8 cellular contexts compared by ENCODE assay signal in the genomic region with DNA sequence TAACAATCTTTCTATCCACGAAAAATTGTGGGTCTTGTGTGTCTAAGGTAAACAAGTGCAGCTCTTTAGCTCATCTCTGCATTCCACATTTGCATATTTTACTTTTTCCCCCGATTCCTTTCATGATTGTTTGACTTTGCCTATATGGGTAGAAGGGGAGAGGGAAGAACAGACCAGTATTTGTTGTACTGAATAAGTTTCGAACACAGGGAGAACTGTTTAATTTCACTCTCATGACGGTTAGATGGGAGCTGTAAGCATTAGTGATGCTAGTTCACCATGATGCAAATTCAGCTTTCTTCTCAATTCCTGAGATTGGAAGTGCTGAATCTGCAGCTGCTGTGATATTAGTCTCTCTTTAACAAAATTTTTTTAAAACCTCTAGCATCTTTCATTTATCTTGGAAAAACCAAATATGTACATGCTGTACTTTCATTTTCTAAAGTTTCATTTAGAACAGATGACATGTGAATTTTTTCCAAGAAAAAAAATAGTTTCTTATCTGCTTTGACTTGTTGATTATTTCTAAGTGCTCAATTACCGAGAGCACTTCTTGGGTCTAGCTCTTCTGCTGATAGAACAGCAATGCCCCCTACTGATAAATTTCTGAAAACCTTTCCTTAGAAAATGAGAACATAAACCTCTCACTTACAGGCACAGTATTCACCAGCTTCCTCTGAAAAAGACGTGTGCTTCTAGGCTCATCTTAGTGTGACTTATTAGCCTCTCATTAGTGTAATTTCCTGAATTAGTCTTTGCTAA.
DNase-seq lines count a peak whose midpoint lies in the region; ATAC-seq and TF ChIP-seq lines count a peak whose summit lies in the region.

No MANE protein-coding gene starts in this region.

- CTCF ChIA-PET in Calu3 (lab: Charles Lee) = interaction anchor here (1.1 to 1.5 kb wide), 4 partner anchors 13 to 116 kb away, joined by 3 to 11 read pairs (median 4); no protein-coding TSS in a partner anchor

- no peak overlapping the region for H3K27ac Mint-ChIP-seq in osteocyte (ENCODE audit: unreplicated experiment)
- H3K27ac Mint-ChIP-seq in Calu3 (ENCODE audit: unreplicated experiment) = no peak overlapping the region

- intact Hi-C loops in uterus (cut with DNase I; ENCODE audit: low total_unique reads) = no loop called here
- intact Hi-C loops in Calu3 (cut with micrococcal nuclease; ENCODE audit: unreplicated experiment) = loop anchor here (1.0 to 5.0 kb wide), 3 partner anchors 116 to 633 kb away; no protein-coding TSS in a partner anchor

- no TSS peak for BruUV-seq in Calu3 (replicated peaks; lab: Mats Ljungman, UMichigan)

- no peaks in the 10 kb centered on the region for H3K36me3 Mint-ChIP-seq in osteocyte (ENCODE audit: unreplicated experiment)
- H3K36me3 Mint-ChIP-seq in Calu3 (ENCODE audit: insufficient read depth, unreplicated experiment) = no peaks in the 10 kb centered on the region

- H3K9me3 ChIP-seq in uterus = no peaks in the 10 kb centered on the region

- H3K27me3 Mint-ChIP-seq in osteocyte (ENCODE audit: unreplicated experiment) (peaks cover 17% of the 10 kb centered on the region), Calu3 (ENCODE audit: unreplicated experiment) (no peaks in the 10 kb centered on the region)

- no peaks in the 10 kb centered on the region for H3K9me3 Mint-ChIP-seq in osteocyte (ENCODE audit: unreplicated experiment)
- no peaks in the 10 kb centered on the region for H3K9me3 Mint-ChIP-seq in Calu3 (ENCODE audit: low read depth, unreplicated experiment)

- H3K4me3 Mint-ChIP-seq in osteocyte (ENCODE audit: unreplicated experiment) (no peak overlapping the region), Calu3 (ENCODE audit: low read depth, unreplicated experiment) (no peak overlapping the region)

- DNase-seq in AG20443 (ENCODE audit: low spot score) = peak; percentile 9
- DNase-seq in NCI-H345 (lab: John Stamatoyannopoulos, UW) = peak; percentile 47
- DNase-seq in cerebellum (ENCODE audit: low spot score) = peak; percentile 10
- DNase-seq in osteocyte (ENCODE audit: extremely low spot score, unreplicated experiment) = no peak
- DNase-seq in uterus = no peak
- no peak for DNase-seq in Calu3

- no peaks in the 10 kb centered on the region for H3K27me3 ChIP-seq in uterus

- H3K27ac ChIP-seq in uterus = no peak overlapping the region

- peak; percentile 79 for ATAC-seq in GM21529 (IDR thresholded peaks at IDR 0.05; ENCODE audit: unreplicated experiment)
- no peak for ATAC-seq in activated CD4-positive, CD25-positive, alpha-beta regulatory T cell treated with anti-CD3 and anti-CD28 coated beads, Interleukin-2, amount 50 U/mL, for 24 hours

- TF ChIP-seq CTCF in osteocyte (IDR thresholded peaks at IDR 0.05) (peak; percentile 40), uterus (IDR thresholded peaks at IDR 0.05) (no peak), Calu3 (IDR thresholded peaks at IDR 0.05; ENCODE audit: unreplicated experiment) (no peak)

- H3K4me1 Mint-ChIP-seq in osteocyte (ENCODE audit: unreplicated experiment) (no peaks in the 10 kb centered on the region), Calu3 (ENCODE audit: low read depth, unreplicated experiment) (no peaks in the 10 kb centered on the region)

- H3K4me3 ChIP-seq in uterus = no peak overlapping the region

- H3K4me1 ChIP-seq in uterus = no peaks in the 10 kb centered on the region

- no peaks in the 10 kb centered on the region for H3K36me3 ChIP-seq in uterus

- TF ChIP-seq POLR2A in uterus (IDR thresholded peaks at IDR 0.05) = no peak

Comparison
In these comparisons a context has a peak if more than half of its experiments do, and no peak if none do; other contexts are left out.
1. DNase-seq: peak in AG20443 (single experiment), NCI-H345 (single experiment) and cerebellum (single experiment); none in osteocyte (single experiment), uterus (0 of 2) and Calu3 (single experiment).